In genomic region chr12:126762150-126762549, GRCh38 we compare ENCODE assay signal across 24 cellular contexts.
DNase-seq lines count a peak whose midpoint lies in the region; ATAC-seq and TF ChIP-seq lines count a peak whose summit lies in the region.
"Had no signal": no experiment of that assay in that cellular context is flagged by ENCODE, and none has a peak within 500 bp of the region (broad histone marks: within the 10 kb centered on the region; RNA-seq: fewer than 3 reads in every experiment).

No MANE protein-coding gene starts in this region.

- peaks cover 16 to 69% (median 51%) of the 10 kb centered on the region in 4 donors for H3K4me1 Mint-ChIP-seq in CD4-positive, alpha-beta memory T cell
- H3K4me1 Mint-ChIP-seq in immature natural killer cell: peaks cover 18 to 37% of the 10 kb centered on the region in 2 donors

- peaks cover 42% of the 10 kb centered on the region for H3K4me1 ChIP-seq in CD4-positive, alpha-beta memory T cell (ENCODE audit: insufficient read depth, low read length)
- H3K4me1 ChIP-seq: HAP-1, SJSA1 had no signal

- CTCF ChIA-PET in CD4-positive, alpha-beta memory T cell (lab: Charles Lee; ENCODE audit: partially characterized antibody): interaction anchor here (7.3 kb wide), 1 partner anchor 14 kb away, joined by 43 read pairs; no protein-coding TSS in a partner anchor

- no peak for ATAC-seq in GM21529 (IDR thresholded peaks at IDR 0.05; ENCODE audit: unreplicated experiment)
- no peak for ATAC-seq in GM21786 (IDR thresholded peaks at IDR 0.05; ENCODE audit: unreplicated experiment)

- intact Hi-C loops in CD4-positive, alpha-beta memory T cell (cut with micrococcal nuclease): no loop called here

- peaks cover 2% of the 10 kb centered on the region for H3K36me3 ChIP-seq in CD4-positive, alpha-beta memory T cell (ENCODE audit: insufficient read depth, low read length)
- no peaks in the 10 kb centered on the region for H3K36me3 ChIP-seq in WERI-Rb-1
- H3K36me3 ChIP-seq: HAP-1, SJSA1 had no signal

- H3K4me3 ChIP-seq in CD4-positive, alpha-beta memory T cell (ENCODE audit: low read length in 2 of 2): no peak overlapping the region
- H3K4me3 ChIP-seq in WERI-Rb-1 (ENCODE audit: low read depth, low read length): no peak overlapping the region
- H3K4me3 ChIP-seq: HAP-1, SJSA1 had no signal

- peak overlapping the region in 3 of 7 donors; percentile 23 to 73 (median 55) for H3K27ac Mint-ChIP-seq in CD4-positive, alpha-beta memory T cell
- H3K27ac Mint-ChIP-seq in immature natural killer cell: peak overlapping the region in 1 of 6 donors; percentile 90
- H3K27ac Mint-ChIP-seq: HFFc6, IgD-negative memory B cell had no signal

- POLR2A ChIA-PET in CD4-positive, alpha-beta memory T cell (lab: Charles Lee; ENCODE audit: partially characterized antibody): interaction anchor here (2.4 kb wide), 1 partner anchor 10 kb away, joined by 9 read pairs; no protein-coding TSS in a partner anchor

- peaks cover 0 to 5% of the 10 kb centered on the region in 2 donors for H3K9me3 ChIP-seq in CD4-positive, alpha-beta memory T cell (ENCODE audit: control insufficient read depth in 1 of 2, low read length in 2 of 2)
- peaks cover 17% of the 10 kb centered on the region for H3K9me3 ChIP-seq in WERI-Rb-1 (ENCODE audit: severe bottlenecking)
- H3K9me3 ChIP-seq: HAP-1 had no signal

- peaks cover 73 to 82% of the 10 kb centered on the region in 2 donors for H3K36me3 Mint-ChIP-seq in CD4-positive, alpha-beta memory T cell
- H3K36me3 Mint-ChIP-seq in immature natural killer cell: peaks cover 4 to 39% (median 8%) of the 10 kb centered on the region in 3 donors

- DNase-seq in NOMO-1 treated with DMSO at 0.1 percent for 48 hours (lab: John Stamatoyannopoulos, UW; ENCODE audit: unreplicated experiment) (peak; percentile 6), NOMO-1 treated with dmso at 0.1 percent for 144 hours (lab: John Stamatoyannopoulos, UW; ENCODE audit: unreplicated experiment) (no peak), WERI-Rb-1 (no peak), immature natural killer cell (no peak), AG08395 (ENCODE audit: low spot score) (no peak)
- no peak for DNase-seq in CD4-positive, alpha-beta memory T cell
- DNase-seq: 8988T, ACHN, DMS53, GOT3, HFFc6, NCI-H1105 treated with DMSO at 0.1 percent for 48 hours, NCI-H146, NCI-H2029, NCI-H446, NCI-H524 treated with DMSO at 0.1 percent for 48 hours, NCI-H774, Right ventricle myocardium superior, RPMI8226 had no signal

- no peak overlapping the region for H3K27ac ChIP-seq in CD4-positive, alpha-beta memory T cell (ENCODE audit: low read depth, low read length)
- H3K27ac ChIP-seq in WERI-Rb-1: peak overlapping the region; percentile 26
- H3K27ac ChIP-seq: SJSA1 had no signal

- no peak for TF ChIP-seq CTCF in WERI-Rb-1 (IDR thresholded peaks at IDR 0.05; ENCODE audit: low read depth, low read length)

- H3K27me3 ChIP-seq in CD4-positive, alpha-beta memory T cell (ENCODE audit: insufficient read depth, low read length): no peaks in the 10 kb centered on the region
- no peaks in the 10 kb centered on the region for H3K27me3 ChIP-seq in WERI-Rb-1 (ENCODE audit: insufficient read depth, low read depth, severe bottlenecking)
- H3K27me3 ChIP-seq: SJSA1 had no signal

- no peaks in the 10 kb centered on the region for H3K27me3 Mint-ChIP-seq in CD4-positive, alpha-beta memory T cell
- peaks cover 0 to 2% (median 0%) of the 10 kb centered on the region in 3 donors for H3K27me3 Mint-ChIP-seq in immature natural killer cell (ENCODE audit: low read depth in 3 of 3)
- H3K27me3 Mint-ChIP-seq: IgD-negative memory B cell had no signal

- H3K4me3 Mint-ChIP-seq in CD4-positive, alpha-beta memory T cell: peak overlapping the region in 6 of 8 donors; percentile 4 to 63 (median 37)
- peak overlapping the region in 3 of 5 donors; percentile 12 to 73 (median 41) for H3K4me3 Mint-ChIP-seq in immature natural killer cell
- H3K4me3 Mint-ChIP-seq: HFFc6 had no signal

- peaks cover 2 to 46% (median 38%) of the 10 kb centered on the region in 8 donors for H3K9me3 Mint-ChIP-seq in CD4-positive, alpha-beta memory T cell
- H3K9me3 Mint-ChIP-seq in immature natural killer cell: peaks cover 3 to 24% (median 10%) of the 10 kb centered on the region in 6 donors
